ENCODE assay signal across 1 cellular context in the genomic region with DNA sequence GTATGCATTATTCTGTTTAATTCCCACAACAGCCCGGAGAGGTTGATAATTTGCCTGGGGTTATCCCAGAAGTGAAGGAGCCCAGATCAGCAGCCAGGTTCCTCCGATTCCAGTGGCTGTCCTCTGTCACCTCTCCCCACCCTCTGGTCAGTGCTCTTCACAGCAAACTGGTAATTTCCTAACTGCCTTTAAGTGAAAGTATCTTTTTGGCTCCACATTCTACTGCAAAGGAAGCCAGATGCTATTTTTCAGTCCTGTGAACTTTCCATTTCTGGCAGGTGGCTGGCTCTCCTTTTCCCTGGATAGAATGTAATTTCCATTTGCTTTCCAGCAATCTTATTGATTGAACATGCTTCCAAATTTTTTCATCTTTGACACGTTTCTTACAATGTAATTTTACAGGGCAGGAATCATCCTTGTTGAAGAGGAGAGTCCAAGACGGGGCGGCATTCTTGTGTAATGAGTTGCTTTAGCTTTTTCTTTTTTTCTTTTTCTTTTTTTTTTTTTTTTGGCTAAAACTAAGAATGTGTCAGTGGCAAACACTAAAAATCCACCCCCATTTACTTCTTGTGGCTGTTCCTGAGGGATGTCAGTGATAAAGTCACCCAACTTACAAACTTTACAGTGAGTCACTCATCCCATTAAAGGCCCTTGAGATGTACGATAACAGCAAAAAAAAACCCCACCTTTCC.
A peak's percentile ranks its signal among the peaks of the same experiment; 100 is the strongest.
TF ChIP-seq lines count a peak whose summit lies in the region.

No MANE protein-coding gene starts in this region.

TF ChIP-seq in HepG2, 621 proteins besides CTCF, POLR2A, EP300 and RAD21:
- TF ChIP-seq BCL6 (CRISPR knock-in tag; IDR thresholded peaks at IDR 0.05) (peak; percentile 81), HNRNPL (IDR thresholded peaks at IDR 0.05; ENCODE audit: low read depth, low read length) (no peak), SSRP1 (CRISPR knock-in tag; IDR thresholded peaks at IDR 0.05) (no peak)
